1 cellular context compared by ENCODE assay signal in the genomic region with DNA sequence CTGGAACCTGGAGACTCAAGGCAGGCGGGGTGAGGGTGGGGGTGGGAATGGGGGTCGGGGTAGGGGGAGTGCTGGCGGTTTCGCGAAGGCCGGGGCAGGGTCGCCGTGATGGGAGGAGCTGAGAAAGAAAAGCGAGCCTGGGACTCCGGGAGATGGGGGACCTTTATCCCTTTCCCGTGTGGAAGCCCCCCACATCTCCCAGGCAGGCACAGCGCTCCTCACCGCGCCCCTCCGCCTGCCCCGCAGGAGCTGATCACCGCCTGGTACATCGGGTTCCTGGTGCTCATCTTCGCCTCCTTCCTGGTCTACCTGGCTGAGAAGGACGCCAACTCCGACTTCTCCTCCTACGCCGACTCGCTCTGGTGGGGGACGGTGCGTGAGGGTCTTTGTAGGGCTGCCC.
TF ChIP-seq lines count a peak whose summit lies in the region.

No MANE protein-coding gene starts in this region.

TF ChIP-seq in HepG2, 621 proteins besides CTCF, POLR2A, EP300 and RAD21:
- TF ChIP-seq MTA1 (CRISPR knock-in tag; IDR thresholded peaks at IDR 0.05; ENCODE audit: borderline replicate concordance) (no peak), ZNF567 (CRISPR knock-in tag; IDR thresholded peaks at IDR 0.05; ENCODE audit: borderline replicate concordance) (no peak), SRF (IDR thresholded peaks at IDR 0.05; ENCODE audit: low read depth, low read length) (no peak), HES4 (CRISPR knock-in tag; IDR thresholded peaks at IDR 0.05; ENCODE audit: borderline replicate concordance) (no peak), ZNF883 (CRISPR knock-in tag; IDR thresholded peaks at IDR 0.05; ENCODE audit: not compliant biosample characterization) (no peak), YEATS2 (CRISPR knock-in tag; IDR thresholded peaks at IDR 0.05; ENCODE audit: borderline replicate concordance) (no peak), ZNF232 (CRISPR knock-in tag; IDR thresholded peaks at IDR 0.05; ENCODE audit: borderline replicate concordance) (no peak), POGZ (CRISPR knock-in tag; IDR thresholded peaks at IDR 0.05) (no peak), NFYB (CRISPR knock-in tag; IDR thresholded peaks at IDR 0.05) (no peak)
- TF ChIP-seq, protein P1, sequence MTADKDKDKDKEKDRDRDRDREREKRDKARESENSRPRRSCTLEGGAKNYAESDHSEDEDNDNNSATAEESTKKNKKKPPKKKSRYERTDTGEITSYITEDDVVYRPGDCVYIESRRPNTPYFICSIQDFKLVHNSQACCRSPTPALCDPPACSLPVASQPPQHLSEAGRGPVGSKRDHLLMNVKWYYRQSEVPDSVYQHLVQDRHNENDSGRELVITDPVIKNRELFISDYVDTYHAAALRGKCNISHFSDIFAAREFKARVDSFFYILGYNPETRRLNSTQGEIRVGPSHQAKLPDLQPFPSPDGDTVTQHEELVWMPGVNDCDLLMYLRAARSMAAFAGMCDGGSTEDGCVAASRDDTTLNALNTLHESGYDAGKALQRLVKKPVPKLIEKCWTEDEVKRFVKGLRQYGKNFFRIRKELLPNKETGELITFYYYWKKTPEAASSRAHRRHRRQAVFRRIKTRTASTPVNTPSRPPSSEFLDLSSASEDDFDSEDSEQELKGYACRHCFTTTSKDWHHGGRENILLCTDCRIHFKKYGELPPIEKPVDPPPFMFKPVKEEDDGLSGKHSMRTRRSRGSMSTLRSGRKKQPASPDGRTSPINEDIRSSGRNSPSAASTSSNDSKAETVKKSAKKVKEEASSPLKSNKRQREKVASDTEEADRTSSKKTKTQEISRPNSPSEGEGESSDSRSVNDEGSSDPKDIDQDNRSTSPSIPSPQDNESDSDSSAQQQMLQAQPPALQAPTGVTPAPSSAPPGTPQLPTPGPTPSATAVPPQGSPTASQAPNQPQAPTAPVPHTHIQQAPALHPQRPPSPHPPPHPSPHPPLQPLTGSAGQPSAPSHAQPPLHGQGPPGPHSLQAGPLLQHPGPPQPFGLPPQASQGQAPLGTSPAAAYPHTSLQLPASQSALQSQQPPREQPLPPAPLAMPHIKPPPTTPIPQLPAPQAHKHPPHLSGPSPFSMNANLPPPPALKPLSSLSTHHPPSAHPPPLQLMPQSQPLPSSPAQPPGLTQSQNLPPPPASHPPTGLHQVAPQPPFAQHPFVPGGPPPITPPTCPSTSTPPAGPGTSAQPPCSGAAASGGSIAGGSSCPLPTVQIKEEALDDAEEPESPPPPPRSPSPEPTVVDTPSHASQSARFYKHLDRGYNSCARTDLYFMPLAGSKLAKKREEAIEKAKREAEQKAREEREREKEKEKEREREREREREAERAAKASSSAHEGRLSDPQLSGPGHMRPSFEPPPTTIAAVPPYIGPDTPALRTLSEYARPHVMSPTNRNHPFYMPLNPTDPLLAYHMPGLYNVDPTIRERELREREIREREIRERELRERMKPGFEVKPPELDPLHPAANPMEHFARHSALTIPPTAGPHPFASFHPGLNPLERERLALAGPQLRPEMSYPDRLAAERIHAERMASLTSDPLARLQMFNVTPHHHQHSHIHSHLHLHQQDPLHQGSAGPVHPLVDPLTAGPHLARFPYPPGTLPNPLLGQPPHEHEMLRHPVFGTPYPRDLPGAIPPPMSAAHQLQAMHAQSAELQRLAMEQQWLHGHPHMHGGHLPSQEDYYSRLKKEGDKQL (CRISPR knock-in tag; IDR thresholded peaks at IDR 0.05; ENCODE audit: low read depth) = no peak
- TF ChIP-seq, protein P2, sequence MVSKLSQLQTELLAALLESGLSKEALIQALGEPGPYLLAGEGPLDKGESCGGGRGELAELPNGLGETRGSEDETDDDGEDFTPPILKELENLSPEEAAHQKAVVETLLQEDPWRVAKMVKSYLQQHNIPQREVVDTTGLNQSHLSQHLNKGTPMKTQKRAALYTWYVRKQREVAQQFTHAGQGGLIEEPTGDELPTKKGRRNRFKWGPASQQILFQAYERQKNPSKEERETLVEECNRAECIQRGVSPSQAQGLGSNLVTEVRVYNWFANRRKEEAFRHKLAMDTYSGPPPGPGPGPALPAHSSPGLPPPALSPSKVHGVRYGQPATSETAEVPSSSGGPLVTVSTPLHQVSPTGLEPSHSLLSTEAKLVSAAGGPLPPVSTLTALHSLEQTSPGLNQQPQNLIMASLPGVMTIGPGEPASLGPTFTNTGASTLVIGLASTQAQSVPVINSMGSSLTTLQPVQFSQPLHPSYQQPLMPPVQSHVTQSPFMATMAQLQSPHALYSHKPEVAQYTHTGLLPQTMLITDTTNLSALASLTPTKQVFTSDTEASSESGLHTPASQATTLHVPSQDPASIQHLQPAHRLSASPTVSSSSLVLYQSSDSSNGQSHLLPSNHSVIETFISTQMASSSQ (IDR thresholded peaks at IDR 0.05; ENCODE audit: low read depth) = no peak
- TF ChIP-seq, protein P2 (CRISPR knock-in tag; IDR thresholded peaks at IDR 0.05; ENCODE audit: borderline replicate concordance) = no peak
- TF ChIP-seq, protein P3, sequence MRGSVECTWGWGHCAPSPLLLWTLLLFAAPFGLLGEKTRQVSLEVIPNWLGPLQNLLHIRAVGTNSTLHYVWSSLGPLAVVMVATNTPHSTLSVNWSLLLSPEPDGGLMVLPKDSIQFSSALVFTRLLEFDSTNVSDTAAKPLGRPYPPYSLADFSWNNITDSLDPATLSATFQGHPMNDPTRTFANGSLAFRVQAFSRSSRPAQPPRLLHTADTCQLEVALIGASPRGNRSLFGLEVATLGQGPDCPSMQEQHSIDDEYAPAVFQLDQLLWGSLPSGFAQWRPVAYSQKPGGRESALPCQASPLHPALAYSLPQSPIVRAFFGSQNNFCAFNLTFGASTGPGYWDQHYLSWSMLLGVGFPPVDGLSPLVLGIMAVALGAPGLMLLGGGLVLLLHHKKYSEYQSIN (CRISPR knock-in tag; IDR thresholded peaks at IDR 0.05; ENCODE audit: borderline replicate concordance) = no peak
TF ChIP-seq in HepG2: peak in this region for 0.
